8 cellular contexts compared by ENCODE assay signal in genomic region chr19:35044317-35045117, GRCh38. TPM values are rescaled to one million over a fixed set of nuclear protein-coding genes. Genes with fewer than 3 reads are reported as not detected.
DNase-seq lines count a peak whose midpoint lies in the region; ATAC-seq, FAIRE-seq and TF ChIP-seq lines count a peak whose summit lies in the region.

No MANE protein-coding gene starts in this region.

- no peaks in the 10 kb centered on the region for H3K9me3 ChIP-seq in K562 (replicated peaks; ENCODE audit: control insufficient read depth, insufficient read depth, low read depth, low read length)

- ATAC-seq in K562, result no peak
- ATAC-seq in GM18867 (IDR thresholded peaks at IDR 0.05; ENCODE audit: unreplicated experiment), result no peak

- no peak for TF ChIP-seq EP300 in K562 (IDR thresholded peaks at IDR 0.05; ENCODE audit: low read length)

- 0 out of 5 replicates have a peak, but pooled peaks cover 0 to 4% of the 10 kb centered on the region in 2 experiments for H3K27me3 ChIP-seq in K562 (ENCODE audit: control insufficient read depth in 2 of 2, insufficient read depth in 2 of 2, low read length in 2 of 2)

- 26% methylated on average over 7 of the region's 9 CpGs for WGBS in K562 (ENCODE audit: insufficient coverage, low coverage, missing lambda C conversion rate)

- H3K9me1 ChIP-seq in K562 (ENCODE audit: control insufficient read depth, insufficient read depth, low read length), result no peaks in the 10 kb centered on the region

- no peaks in the 10 kb centered on the region for H3K79me2 ChIP-seq in K562 (ENCODE audit: control insufficient read depth, insufficient read depth, low read length)

- DNase-seq in COR-L47 (lab: John Stamatoyannopoulos, UW), result peak; percentile 12
- peak; percentile 57 for DNase-seq in HTR-8/SVneo (ENCODE audit: insufficient read length, low spot score)
- DNase-seq in T-helper 9 cell, result peak; percentile 68
- peak; percentile 74 to 80 (median 77) for DNase-seq in K562 (ENCODE audit: extremely low read depth in 1 of 4, low spot score in 3 of 4)
- peak; percentile 25 for DNase-seq in iris pigment epithelial cell (ENCODE audit: low read depth)
- DNase-seq in stimulated activated CD4-positive, alpha-beta T cell treated with anti-CD3 and anti-CD28 coated beads, Interleukin-2, amount 100 ng/mL, for 48 hours, result peak; percentile 74 to 75
- DNase-seq in NCI-H1436 (lab: John Stamatoyannopoulos, UW), result no peak

- no TSS peak for BruUV-seq in K562 (replicated peaks; lab: Mats Ljungman, UMichigan)

- no peak overlapping the region for H3K9ac ChIP-seq in K562 (ENCODE audit: insufficient read depth in 1 of 2, low read depth in 2 of 2, low read length in 2 of 2)

- no peak for TF ChIP-seq POLR2A in K562 (conservative IDR thresholded peaks at IDR 0.05)

- peak; percentile 48 to 67 for TF ChIP-seq RAD21 in K562 (CRISPR knock-in tag; conservative IDR thresholded peaks at IDR 0.05 in 1 of 2, IDR thresholded peaks at IDR 0.05 in 1 of 2)

- peaks cover 21 to 40% of the 10 kb centered on the region in 2 experiments for H3K4me1 ChIP-seq in K562 (replicated peaks in 1 of 2; ENCODE audit: control insufficient read depth in 2 of 2, insufficient read depth in 2 of 2, low read length in 2 of 2)

- H4K20me1 ChIP-seq in K562 (replicated peaks; ENCODE audit: control insufficient read depth, insufficient read depth, low read length), result no peaks in the 10 kb centered on the region

- FAIRE-seq in HTR-8/SVneo (lab: Jason Lieb, UNC) (peak; percentile 73), K562 (lab: Jason Lieb, UNC) (peak; percentile 93)

- intact Hi-C loops in K562 (cut with micrococcal nuclease), result loop anchor here (2.0 to 10.0 kb wide), 2 partner anchors 50 to 72 kb away; no protein-coding TSS in a partner anchor

- POLR2A ChIA-PET in K562 (lab: Yijun Ruan, JAX), result interaction anchor here (0.8 to 1.3 kb wide), 4 partner anchors 13 to 49 kb away, joined by 3 to 8 read pairs (median 4); no protein-coding TSS in a partner anchor

- peak; percentile 88 to 98 (median 89) for TF ChIP-seq CTCF in K562 (IDR thresholded peaks at IDR 0.05 in 2 of 3, conservative IDR thresholded peaks at IDR 0.05 in 1 of 3; ENCODE audit: insufficient read depth in 2 of 3, low read depth in 1 of 3, low read length in 3 of 3)

- CTCF ChIA-PET in K562 (lab: Yijun Ruan, JAX; ENCODE audit: low intra/inter-chr PET ratio), result interaction anchor here (1.4 to 2.0 kb wide), 3 partner anchors 23 to 91 kb away, joined by 5 to 13 read pairs (median 5); partner anchors contain the start of gene LGI4

- H3K4me3 ChIP-seq in K562, result no peak overlapping the region

- in situ Hi-C loops in K562 (cut with MboI), result no loop called here

- no peak overlapping the region for H2AFZ ChIP-seq in K562 (ENCODE audit: low read depth, low read length)

- no peaks in the 10 kb centered on the region for H3K36me3 ChIP-seq in K562 (ENCODE audit: control insufficient read depth, insufficient read depth, low read length)

- no peak overlapping the region for H3K27ac ChIP-seq in K562 (ENCODE audit: extremely low read depth, low read depth, low read length)

- no peak overlapping the region for H3K4me2 ChIP-seq in K562 (ENCODE audit: insufficient read depth, low read length)

TF ChIP-seq in K562, 482 proteins besides CTCF, POLR2A, EP300 and RAD21 (continues in another document):
- TF ChIP-seq SIRT6 (IDR thresholded peaks at IDR 0.05; ENCODE audit: low read depth, low read length), result no peak
- 0 out of 2 replicates have a peak, but pooled peaks have one; percentile 6 for TF ChIP-seq CREM (IDR thresholded peaks at IDR 0.05; ENCODE audit: low read depth)
- TF ChIP-seq RBM34 (IDR thresholded peaks at IDR 0.05; ENCODE audit: borderline replicate concordance, insufficient read depth, low read length), result no peak
- TF ChIP-seq HINFP (tag; conservative IDR thresholded peaks at IDR 0.05; ENCODE audit: low read depth), result no peak
- peak; percentile 75 for TF ChIP-seq ADNP (tag; IDR thresholded peaks at IDR 0.05)
- peak; percentile 59 for TF ChIP-seq CHD4 (IDR thresholded peaks at IDR 0.05; ENCODE audit: insufficient read depth, insufficient replicate concordance, low read depth, low read length, poor library complexity, severe bottlenecking)
- TF ChIP-seq RBM25 (IDR thresholded peaks at IDR 0.05; ENCODE audit: low read depth, low read length, severe bottlenecking), result peak; percentile 83

RNA-seq across cellular contexts. Expression of gene HPN, which starts 3.0 kb away (rescaled TPM):
- 0.30 and 0.74 TPM in 2 replicates for total RNA-seq in K562 (2011; cell fraction: chromatin; rRNA removed; ENCODE audit: low replicate concordance)
- total RNA-seq in K562 (2011; cell fraction: nucleolus; rRNA removed), result 0.26 and 0.67 TPM in 2 replicates
- total RNA-seq in K562 (2011; cell fraction: nucleoplasm; rRNA removed), result 0.59 and 0.99 TPM in 2 replicates
- total RNA-seq in K562 (2014; rRNA removed) (not detected in 2 replicates), K562 (2014; rRNA removed; fragmentation: Illumina TruSeq; extraction: Trizol) (not detected in 2 replicates), K562 (2015; rRNA removed; fragmentation: Illumina TruSeq; extraction: Trizol) (0.15 TPM in 1 of 2 replicates, not detected in the other), K562 (2021) (0.20 and 0.36 TPM in 2 replicates)
- polyA plus RNA-seq in K562 (2011; rRNA removed) (0.10 and 0.11 TPM in 2 replicates), K562 (2014; fragmentation: Illumina TruSeq; extraction: Trizol) (not detected in 2 replicates), K562 (2014; fragmentation: Nextera tagmentation; extraction: Ambion mirVana) (not detected), K562 (2014; rRNA removed) (not detected in 2 replicates)
- polyA plus RNA-seq in K562 (2011; cell fraction: cytosol; rRNA removed), result 0.09 and 0.12 TPM in 2 replicates
- polyA plus RNA-seq in K562 (2011; cell fraction: nucleus; rRNA removed), result 0.63 and 1.3 TPM in 2 replicates
- 0.10 and 1.7 TPM in 2 replicates for polyA plus RNA-seq in K562 (2012)
- polyA minus RNA-seq in K562 (2011; rRNA and poly(A)+ RNA removed), result not detected in 2 replicates
- polyA minus RNA-seq in K562 (2011; cell fraction: cytosol; rRNA and poly(A)+ RNA removed), result not detected in 2 replicates
- 0.27 and 0.56 TPM in 2 replicates for polyA minus RNA-seq in K562 (2011; cell fraction: nucleus; rRNA and poly(A)+ RNA removed)

RNA-seq across cellular contexts. Expression of gene SCN1B, which starts 14.2 kb away (rescaled TPM):
- 6.3 and 14.6 TPM in 2 replicates for total RNA-seq in K562 (2011; cell fraction: chromatin; rRNA removed; ENCODE audit: low replicate concordance)
- total RNA-seq in K562 (2011; cell fraction: nucleolus; rRNA removed), result 7.7 and 7.9 TPM in 2 replicates
- 8.3 and 13.4 TPM in 2 replicates for total RNA-seq in K562 (2011; cell fraction: nucleoplasm; rRNA removed)
- 0.91 and 1.6 TPM in 2 replicates for total RNA-seq in K562 (2014; rRNA removed)
- 0.51 and 0.80 TPM in 2 replicates for total RNA-seq in K562 (2014; rRNA removed; fragmentation: Illumina TruSeq; extraction: Trizol)
- 0.91 and 1.2 TPM in 2 replicates for total RNA-seq in K562 (2015; rRNA removed; fragmentation: Illumina TruSeq; extraction: Trizol)
- total RNA-seq in K562 (2021), result 1.8 TPM in 2 replicates
- 2.5 and 4.2 TPM in 2 replicates for polyA plus RNA-seq in K562 (2011; rRNA removed)
- polyA plus RNA-seq in K562 (2011; cell fraction: cytosol; rRNA removed), result 2.3 and 2.6 TPM in 2 replicates
- 9.1 and 10.0 TPM in 2 replicates for polyA plus RNA-seq in K562 (2011; cell fraction: nucleus; rRNA removed)
- 1.4 and 3.7 TPM in 2 replicates for polyA plus RNA-seq in K562 (2012)
- polyA plus RNA-seq in K562 (2014; fragmentation: Illumina TruSeq; extraction: Trizol), result 0.79 and 1.0 TPM in 2 replicates
- under 1 TPM; 0.03 to 0.06 TPM for polyA plus RNA-seq in K562 (2014; fragmentation: Nextera tagmentation; extraction: Ambion mirVana)
- polyA plus RNA-seq in K562 (2014; rRNA removed), result 1.2 and 2.1 TPM in 2 replicates
- polyA minus RNA-seq in K562 (2011; rRNA and poly(A)+ RNA removed), result 1.1 and 2.6 TPM in 2 replicates
- 1.2 and 1.5 TPM in 2 replicates for polyA minus RNA-seq in K562 (2011; cell fraction: cytosol; rRNA and poly(A)+ RNA removed)
- polyA minus RNA-seq in K562 (2011; cell fraction: nucleus; rRNA and poly(A)+ RNA removed), result 1.6 and 2.2 TPM in 2 replicates

RNA-seq across cellular contexts. Expression of gene GRAMD1A, which starts 44.4 kb away (rescaled TPM):
- 167 and 288 TPM in 2 replicates for total RNA-seq in K562 (2011; cell fraction: chromatin; rRNA removed; ENCODE audit: low replicate concordance)
- total RNA-seq in K562 (2011; cell fraction: nucleolus; rRNA removed), result 130 and 133 TPM in 2 replicates
- 132 and 192 TPM in 2 replicates for total RNA-seq in K562 (2011; cell fraction: nucleoplasm; rRNA removed)
- 41.8 and 47.0 TPM in 2 replicates for total RNA-seq in K562 (2014; rRNA removed)
- 13.9 and 16.4 TPM in 2 replicates for total RNA-seq in K562 (2014; rRNA removed; fragmentation: Illumina TruSeq; extraction: Trizol)
- total RNA-seq in K562 (2015; rRNA removed; fragmentation: Illumina TruSeq; extraction: Trizol), result 19.4 and 20.5 TPM in 2 replicates
- total RNA-seq in K562 (2021), result 58.7 and 62.5 TPM in 2 replicates
- 39.4 and 54.3 TPM in 2 replicates for polyA plus RNA-seq in K562 (2011; rRNA removed)
- 51.1 and 57.8 TPM in 2 replicates for polyA plus RNA-seq in K562 (2011; cell fraction: cytosol; rRNA removed)
- polyA plus RNA-seq in K562 (2011; cell fraction: nucleus; rRNA removed), result 131 and 183 TPM in 2 replicates
- 35.7 and 68.6 TPM in 2 replicates for polyA plus RNA-seq in K562 (2012)
- polyA plus RNA-seq in K562 (2014; fragmentation: Illumina TruSeq; extraction: Trizol), result 38.5 and 54.1 TPM in 2 replicates
- polyA plus RNA-seq in K562 (2014; fragmentation: Nextera tagmentation; extraction: Ambion mirVana), result 1 to 10 TPM; 1.4 to 1.7 TPM
- polyA plus RNA-seq in K562 (2014; rRNA removed), result 61.7 and 63.8 TPM in 2 replicates
- polyA minus RNA-seq in K562 (2011; rRNA and poly(A)+ RNA removed), result 41.4 and 44.4 TPM in 2 replicates
- polyA minus RNA-seq in K562 (2011; cell fraction: cytosol; rRNA and poly(A)+ RNA removed), result 39.7 and 39.8 TPM in 2 replicates
- polyA minus RNA-seq in K562 (2011; cell fraction: nucleus; rRNA and poly(A)+ RNA removed), result 31.2 and 45.4 TPM in 2 replicates
